In genomic region chr9:96618209-96619108, GRCh38 we compare ENCODE assay signal across 8 cellular contexts. TPM values are rescaled to one million over a fixed set of nuclear protein-coding genes. Genes with fewer than 3 reads are reported as not detected.
DNase-seq lines count a peak whose midpoint lies in the region; ATAC-seq and TF ChIP-seq lines count a peak whose summit lies in the region.

No MANE protein-coding gene starts in this region.

- POLR2A ChIA-PET in naive thymus-derived CD8-positive, alpha-beta T cell (lab: Charles Lee): interaction anchor here (0.6 to 1.6 kb wide), 3 partner anchors 52 to 1010 kb away, joined by 4 to 5 read pairs (median 4); partner anchors contain the start of gene HABP4

- peaks cover 0 to 21% (median 2%) of the 10 kb centered on the region in 4 donors for H3K4me1 ChIP-seq in tibial nerve

- intact Hi-C loops in CD14-positive monocyte (cut with micrococcal nuclease): no loop called here
- intact Hi-C loops in activated T-helper 1 cell treated with anti-CD3 and anti-CD28 coated beads, Interleukin-12 subunit alpha, Interleukin-12 subunit beta, Interleukin-2, Interleukin-4 antibody, amounts not matched to agents 30 ng/mL and 10 ng/mL and 1 ng/mL, durations not matched to agents 14 hours and 24 hours and 36 hours (cut with micrococcal nuclease): no loop called here

- ATAC-seq in naive thymus-derived CD8-positive, alpha-beta T cell: peak; percentile 15 to 22
- ATAC-seq in HG03571 (IDR thresholded peaks at IDR 0.05; ENCODE audit: unreplicated experiment): no peak

- WGBS in tibial nerve, 2 donors: 13 to 16% methylated on average over 43 to 59 of the region's 67 CpGs

- H3K4me1 Mint-ChIP-seq in CD14-positive monocyte: peaks cover 15% of the 10 kb centered on the region
- H3K4me1 Mint-ChIP-seq in activated T-helper 1 cell treated with anti-CD3 and anti-CD28 coated beads, Interleukin-12 subunit alpha, Interleukin-12 subunit beta, Interleukin-2, Interleukin-4 antibody, amounts not matched to agents 30 ng/mL and 10 ng/mL and 1 ng/mL, durations not matched to agents 14 hours and 24 hours and 36 hours (ENCODE audit: low read depth): peaks cover 12% of the 10 kb centered on the region
- H3K4me1 Mint-ChIP-seq in naive thymus-derived CD8-positive, alpha-beta T cell: peaks cover 9 to 27% (median 17%) of the 10 kb centered on the region in 4 donors

- TF ChIP-seq POLR2A in tibial nerve (IDR thresholded peaks at IDR 0.05): no peak

- peak in 1 of 2 donors; percentile 4 for TF ChIP-seq EP300 in tibial nerve (IDR thresholded peaks at IDR 0.05)

- H3K36me3 ChIP-seq in tibial nerve: no peaks in the 10 kb centered on the region

- peak overlapping the region; percentile 70 to 81 for H3K4me3 Mint-ChIP-seq in CD14-positive monocyte
- H3K4me3 Mint-ChIP-seq in activated T-helper 1 cell treated with anti-CD3 and anti-CD28 coated beads, Interleukin-12 subunit alpha, Interleukin-12 subunit beta, Interleukin-2, Interleukin-4 antibody, amounts not matched to agents 30 ng/mL and 10 ng/mL and 1 ng/mL, durations not matched to agents 14 hours and 24 hours and 36 hours: peak overlapping the region; percentile 68
- H3K4me3 Mint-ChIP-seq in naive thymus-derived CD8-positive, alpha-beta T cell: peak overlapping the region; percentile 40 to 80 (median 72)

- H3K27ac ChIP-seq in tibial nerve: peak overlapping the region; percentile 10 to 90 (median 80)

- TF ChIP-seq CTCF in CD14-positive monocyte (IDR thresholded peaks at IDR 0.05) (no peak), fibroblast of the aortic adventitia (IDR thresholded peaks at IDR 0.05; ENCODE audit: insufficient read depth, low read length) (no peak), tibial nerve (IDR thresholded peaks at IDR 0.05) (no peak)

- H3K27me3 ChIP-seq in tibial nerve: no peaks in the 10 kb centered on the region

- H3K27me3 Mint-ChIP-seq in CD14-positive monocyte (ENCODE audit: low read depth in 3 of 3): peaks cover 56 to 75% (median 63%) of the 10 kb centered on the region in 3 donors
- H3K27me3 Mint-ChIP-seq in activated T-helper 1 cell treated with anti-CD3 and anti-CD28 coated beads, Interleukin-12 subunit alpha, Interleukin-12 subunit beta, Interleukin-2, Interleukin-4 antibody, amounts not matched to agents 30 ng/mL and 10 ng/mL and 1 ng/mL, durations not matched to agents 14 hours and 24 hours and 36 hours (ENCODE audit: insufficient read depth): peaks cover 46% of the 10 kb centered on the region
- H3K27me3 Mint-ChIP-seq in naive thymus-derived CD8-positive, alpha-beta T cell: peaks cover 18 to 71% (median 50%) of the 10 kb centered on the region in 5 donors

- H3K9me3 Mint-ChIP-seq in CD14-positive monocyte: peaks cover 0 to 21% (median 8%) of the 10 kb centered on the region in 7 donors
- H3K9me3 Mint-ChIP-seq in activated T-helper 1 cell treated with anti-CD3 and anti-CD28 coated beads, Interleukin-12 subunit alpha, Interleukin-12 subunit beta, Interleukin-2, Interleukin-4 antibody, amounts not matched to agents 30 ng/mL and 10 ng/mL and 1 ng/mL, durations not matched to agents 14 hours and 24 hours and 36 hours: no peaks in the 10 kb centered on the region
- H3K9me3 Mint-ChIP-seq in naive thymus-derived CD8-positive, alpha-beta T cell: no peaks in the 10 kb centered on the region

- peaks cover 0 to 4% of the 10 kb centered on the region in 2 donors for H3K36me3 Mint-ChIP-seq in CD14-positive monocyte
- H3K36me3 Mint-ChIP-seq in activated T-helper 1 cell treated with anti-CD3 and anti-CD28 coated beads, Interleukin-12 subunit alpha, Interleukin-12 subunit beta, Interleukin-2, Interleukin-4 antibody, amounts not matched to agents 30 ng/mL and 10 ng/mL and 1 ng/mL, durations not matched to agents 14 hours and 24 hours and 36 hours (ENCODE audit: low read depth): no peaks in the 10 kb centered on the region
- H3K36me3 Mint-ChIP-seq in naive thymus-derived CD8-positive, alpha-beta T cell: no peaks in the 10 kb centered on the region

- DNase-seq in CD14-positive monocyte (ENCODE audit: low spot score): no peak
- peak; percentile 14 for DNase-seq in LoVo (ENCODE audit: low spot score)
- DNase-seq in activated T-helper 1 cell treated with anti-CD3 and anti-CD28 coated beads, Interleukin-12 subunit alpha, Interleukin-12 subunit beta, Interleukin-2, Interleukin-4 antibody, amounts not matched to agents 30 ng/mL and 10 ng/mL and 1 ng/mL, durations not matched to agents 14 hours and 24 hours and 36 hours (ENCODE audit: low spot score): no peak
- peak; percentile 40 for DNase-seq in fibroblast of the aortic adventitia (ENCODE audit: low read depth)
- peak in 4 of 10 donors; percentile 2 to 21 (median 19) for DNase-seq in naive thymus-derived CD8-positive, alpha-beta T cell
- DNase-seq in tibial nerve (ENCODE audit: low spot score in 2 of 2): no peak
- DNase-seq in NCI-H1436 (lab: John Stamatoyannopoulos, UW): no peak

- H3K4me3 ChIP-seq in fibroblast of the aortic adventitia (ENCODE audit: low read depth, low read length) (peak overlapping the region; percentile 71), tibial nerve (peak overlapping the region; percentile 40 to 71 (median 50))

- no peaks in the 10 kb centered on the region for H3K9me3 ChIP-seq in tibial nerve

- no peak overlapping the region for H3K27ac Mint-ChIP-seq in CD14-positive monocyte
- no peak overlapping the region for H3K27ac Mint-ChIP-seq in activated T-helper 1 cell treated with anti-CD3 and anti-CD28 coated beads, Interleukin-12 subunit alpha, Interleukin-12 subunit beta, Interleukin-2, Interleukin-4 antibody, amounts not matched to agents 30 ng/mL and 10 ng/mL and 1 ng/mL, durations not matched to agents 14 hours and 24 hours and 36 hours
- no peak overlapping the region for H3K27ac Mint-ChIP-seq in naive thymus-derived CD8-positive, alpha-beta T cell

RNA-seq across cellular contexts. Expression of gene CDC14B, which starts 1.2 kb away (rescaled TPM):
- under 1 TPM; 0.44 to 0.47 TPM for polyA plus RNA-seq in CD14-positive monocyte
- 1.1 and 1.4 TPM in 2 replicates for total RNA-seq in activated T-helper 1 cell treated with anti-CD3 and anti-CD28 coated beads, Interleukin-12 subunit alpha, Interleukin-12 subunit beta, Interleukin-2, Interleukin-4 antibody, amounts not matched to agents 30 ng/mL and 10 ng/mL and 1 ng/mL, durations not matched to agents 14 hours and 24 hours and 36 hours
- total RNA-seq in fibroblast of the aortic adventitia (ENCODE audit: low replicate concordance): 30.3 and 31.5 TPM in 2 replicates
- total RNA-seq in naive thymus-derived CD8-positive, alpha-beta T cell: 10 to 100 TPM; 10.4 to 13.3 TPM
- 1 to 10 TPM; 3.8 to 7.1 (median 4.8) TPM for polyA plus RNA-seq in naive thymus-derived CD8-positive, alpha-beta T cell
- total RNA-seq in tibial nerve: 10 to 100 TPM; 25.9 to 34.1 (median 27.6) TPM

RNA-seq across cellular contexts. Expression of gene PRXL2C, which starts 36.7 kb away (rescaled TPM):
- polyA plus RNA-seq in CD14-positive monocyte: 10 to 100 TPM in 1 of 2 donors, 1 to 10 TPM in 1; 9.2 to 14.6 TPM
- 8.1 and 8.8 TPM in 2 replicates for total RNA-seq in activated T-helper 1 cell treated with anti-CD3 and anti-CD28 coated beads, Interleukin-12 subunit alpha, Interleukin-12 subunit beta, Interleukin-2, Interleukin-4 antibody, amounts not matched to agents 30 ng/mL and 10 ng/mL and 1 ng/mL, durations not matched to agents 14 hours and 24 hours and 36 hours
- 12.8 and 40.0 TPM in 2 replicates for total RNA-seq in fibroblast of the aortic adventitia (ENCODE audit: low replicate concordance)
- total RNA-seq in naive thymus-derived CD8-positive, alpha-beta T cell: 1 to 10 TPM; 7.0 to 7.9 TPM
- polyA plus RNA-seq in naive thymus-derived CD8-positive, alpha-beta T cell: 1 to 10 TPM; 3.5 to 8.1 (median 4.4) TPM
- total RNA-seq in tibial nerve: 10 to 100 TPM; 14.9 to 52.7 (median 20.6) TPM

Comparison
In these comparisons a context has a peak if more than half of its experiments do, and no peak if none do; other contexts are left out.
1. DNase-seq: peak in LoVo (single experiment) and fibroblast of the aortic adventitia (single experiment); none in CD14-positive monocyte (single experiment), activated T-helper 1 cell treated with anti-CD3 and anti-CD28 coated beads, Interleukin-12 subunit alpha, Interleukin-12 subunit beta, Interleukin-2, Interleukin-4 antibody, amounts not matched to agents 30 ng/mL and 10 ng/mL and 1 ng/mL, durations not matched to agents 14 hours and 24 hours and 36 hours (single experiment), tibial nerve (0 of 2) and NCI-H1436 (single experiment).
2. Peak in every context shown above with its lines, with median percentiles within 50 percentile points of each other: H3K4me3 Mint-ChIP-seq.